Comparison of ENCODE assay signal across 26 cellular contexts in genomic region chr2:171420728-171421563, GRCh38. TPM values are rescaled to one million over a fixed set of nuclear protein-coding genes. Genes with fewer than 3 reads are reported as not detected.
DNase-seq lines count a peak whose midpoint lies in the region; ATAC-seq and TF ChIP-seq lines count a peak whose summit lies in the region.
"Had no signal": no experiment of that assay in that cellular context is flagged by ENCODE, and none has a peak within 500 bp of the region (broad histone marks: within the 10 kb centered on the region; RNA-seq: fewer than 3 reads in every experiment).

No MANE protein-coding gene starts in this region.

- no peaks in the 10 kb centered on the region for H3K4me1 ChIP-seq in SK-N-SH (ENCODE audit: control insufficient read depth in 1 of 2, insufficient read depth in 2 of 2, low read depth in 1 of 2, low read length in 1 of 2)
- H3K4me1 ChIP-seq: gastrocnemius medialis had no signal

- no peaks in the 10 kb centered on the region for H3K27me3 Mint-ChIP-seq in stimulated activated naive CD8-positive, alpha-beta T cell treated with anti-CD3 and anti-CD28 coated beads, Interleukin-15, Interleukin-2, amounts not matched to agents 100 ng/mL and 50 ng/mL, for 24 hours
- H3K27me3 Mint-ChIP-seq in activated naive CD8-positive, alpha-beta T cell treated with anti-CD3 and anti-CD28 coated beads, Interleukin-2, amount 10 ng/mL, durations not matched to agents 7 days and 5 days, result no peaks in the 10 kb centered on the region
- H3K27me3 Mint-ChIP-seq: progenitor cell of endocrine pancreas had no signal

- peaks cover 40% of the 10 kb centered on the region for H3K4me1 Mint-ChIP-seq in stimulated activated naive CD8-positive, alpha-beta T cell treated with anti-CD3 and anti-CD28 coated beads, Interleukin-15, Interleukin-2, amounts not matched to agents 100 ng/mL and 50 ng/mL, for 24 hours (ENCODE audit: low read depth)
- H3K4me1 Mint-ChIP-seq in activated naive CD8-positive, alpha-beta T cell treated with anti-CD3 and anti-CD28 coated beads, Interleukin-2, amount 10 ng/mL, durations not matched to agents 7 days and 5 days, result peaks cover 12% of the 10 kb centered on the region

- H3K4me3 Mint-ChIP-seq in stimulated activated naive CD8-positive, alpha-beta T cell treated with anti-CD3 and anti-CD28 coated beads, Interleukin-15, Interleukin-2, amounts not matched to agents 100 ng/mL and 50 ng/mL, for 24 hours, result no peak overlapping the region
- H3K4me3 Mint-ChIP-seq in activated naive CD8-positive, alpha-beta T cell treated with anti-CD3 and anti-CD28 coated beads, Interleukin-2, amount 10 ng/mL, durations not matched to agents 7 days and 5 days, result peak overlapping the region; percentile 34

- 89% methylated on average over 3 of the region's 3 CpGs for WGBS in SK-N-SH (ENCODE audit: low lambda C conversion rate)

- peaks cover 50% of the 10 kb centered on the region for H3K36me3 Mint-ChIP-seq in stimulated activated naive CD8-positive, alpha-beta T cell treated with anti-CD3 and anti-CD28 coated beads, Interleukin-15, Interleukin-2, amounts not matched to agents 100 ng/mL and 50 ng/mL, for 24 hours (ENCODE audit: low read depth)
- H3K36me3 Mint-ChIP-seq in activated naive CD8-positive, alpha-beta T cell treated with anti-CD3 and anti-CD28 coated beads, Interleukin-2, amount 10 ng/mL, durations not matched to agents 7 days and 5 days, result peaks cover 47% of the 10 kb centered on the region

- CTCF ChIA-PET in SK-N-SH (lab: Yijun Ruan, JAX), result interaction anchor here (1.4 to 3.4 kb wide), 3 partner anchors 444 to 492 kb away, joined by 3 to 9 read pairs (median 5); partner anchors contain the start of gene GORASP2

- peaks cover 16% of the 10 kb centered on the region for H3K9me3 Mint-ChIP-seq in stimulated activated naive CD8-positive, alpha-beta T cell treated with anti-CD3 and anti-CD28 coated beads, Interleukin-15, Interleukin-2, amounts not matched to agents 100 ng/mL and 50 ng/mL, for 24 hours
- peaks cover 17% of the 10 kb centered on the region for H3K9me3 Mint-ChIP-seq in activated naive CD8-positive, alpha-beta T cell treated with anti-CD3 and anti-CD28 coated beads, Interleukin-2, amount 10 ng/mL, durations not matched to agents 7 days and 5 days

- H4K20me1 ChIP-seq in SK-N-SH (ENCODE audit: insufficient read depth), result no peaks in the 10 kb centered on the region

- peaks cover 0 to 13% of the 10 kb centered on the region in 2 experiments for H3K36me3 ChIP-seq in SK-N-SH (replicated peaks in 1 of 2; ENCODE audit: control insufficient read depth in 1 of 2, insufficient read depth in 2 of 2, low read length in 1 of 2)
- H3K36me3 ChIP-seq: gastrocnemius medialis, sigmoid colon, WERI-Rb-1 had no signal

- H3K9ac ChIP-seq in SK-N-SH, result no peak overlapping the region

- ATAC-seq in SK-N-SH treated with all-trans-retinoic acid at 6 μM for 48 hours, result no peak
- no peak for ATAC-seq in stimulated activated naive CD8-positive, alpha-beta T cell treated with anti-CD3 and anti-CD28 coated beads, Interleukin-15, Interleukin-2, amounts not matched to agents 100 U/mL and 50 U/mL, for 24 hours
- ATAC-seq in activated naive CD8-positive, alpha-beta T cell treated with anti-CD3 and anti-CD28 coated beads, Interleukin-2, amount 10 ng/mL, durations not matched to agents 7 days and 5 days (ENCODE audit: low read depth), result peak; percentile 28
- ATAC-seq in HG03108 (IDR thresholded peaks at IDR 0.05; ENCODE audit: unreplicated experiment), result no peak
- ATAC-seq: gastrocnemius medialis, left colon had no signal

- H3K27me3 ChIP-seq in SK-N-SH (ENCODE audit: insufficient read depth), result no peaks in the 10 kb centered on the region
- H3K27me3 ChIP-seq: dorsolateral prefrontal cortex, gastrocnemius medialis, sigmoid colon had no signal

- DNase-seq in SK-N-SH (no peak), GM10266 (ENCODE audit: extremely low spot score) (no peak), retina (no peak)
- DNase-seq in stimulated activated naive CD8-positive, alpha-beta T cell treated with anti-CD3 and anti-CD28 coated beads, Interleukin-15, Interleukin-2, amounts not matched to agents 100 U/mL and 50 U/mL, for 24 hours, result no peak
- no peak for DNase-seq in activated naive CD8-positive, alpha-beta T cell treated with anti-CD3 and anti-CD28 coated beads, Interleukin-2, amount 10 ng/mL, durations not matched to agents 7 days and 5 days
- DNase-seq: 8988T; activated CD4-positive, alpha-beta T cell treated with anti-CD3 and anti-CD28 coated beads, Interleukin-2, amount 50 U/mL, for 48 hours; DND-41; dorsolateral prefrontal cortex; gastrocnemius medialis; hippocampal formation; Karpas-422; left colon; mammary epithelial cell; MV-4-11; NCI-H146; NCI-H2107; NCI-H774; sigmoid colon; stimulated activated CD4-positive, alpha-beta T cell treated with anti-CD3 and anti-CD28 coated beads, Interleukin-4, amount 100 ng/mL, for 24 hours; stimulated activated naive CD4-positive, alpha-beta T cell; WERI-Rb-1 had no signal

- H3K9me3 ChIP-seq in SK-N-SH, result peaks cover 14% of the 10 kb centered on the region; the same call in 1 of the 2 replicates
- H3K9me3 ChIP-seq: gastrocnemius medialis had no signal

- TF ChIP-seq RAD21 in SK-N-SH (IDR thresholded peaks at IDR 0.05; ENCODE audit: low read length), result no peak

- peak overlapping the region; percentile 59 for H3K27ac Mint-ChIP-seq in stimulated activated naive CD8-positive, alpha-beta T cell treated with anti-CD3 and anti-CD28 coated beads, Interleukin-15, Interleukin-2, amounts not matched to agents 100 ng/mL and 50 ng/mL, for 24 hours
- H3K27ac Mint-ChIP-seq in activated naive CD8-positive, alpha-beta T cell treated with anti-CD3 and anti-CD28 coated beads, Interleukin-2, amount 10 ng/mL, durations not matched to agents 7 days and 5 days, result no peak overlapping the region
- H3K27ac Mint-ChIP-seq: progenitor cell of endocrine pancreas had no signal

- no peak for TF ChIP-seq EP300 in SK-N-SH (IDR thresholded peaks at IDR 0.05; ENCODE audit: borderline replicate concordance in 1 of 2, low read depth in 1 of 2, low read length in 1 of 2)

- no peak overlapping the region for H2AFZ ChIP-seq in SK-N-SH (ENCODE audit: low read depth)

- H3K27ac ChIP-seq in SK-N-SH (ENCODE audit: low read depth in 2 of 2, low read length in 1 of 2), result no peak overlapping the region
- H3K27ac ChIP-seq: dorsolateral prefrontal cortex, gastrocnemius medialis, sigmoid colon, WERI-Rb-1 had no signal

- no peak overlapping the region for H3K4me3 ChIP-seq in SK-N-SH (ENCODE audit: low read depth in 2 of 2, low read length in 1 of 2)
- H3K4me3 ChIP-seq: dorsolateral prefrontal cortex, gastrocnemius medialis, sigmoid colon had no signal

- H3F3A ChIP-seq in SK-N-SH (replicated peaks; ENCODE audit: insufficient read depth), result peaks cover under 1% of the 10 kb centered on the region

- TF ChIP-seq CTCF in SK-N-SH (IDR thresholded peaks at IDR 0.05) (no peak), GM10266 (IDR thresholded peaks at IDR 0.05; ENCODE audit: control insufficient read depth, insufficient read depth, low read depth, missing control alignments) (no peak)

- no peaks in the 10 kb centered on the region for H3K9me2 ChIP-seq in SK-N-SH

- peaks cover 8% of the 10 kb centered on the region for H3K79me2 ChIP-seq in SK-N-SH (ENCODE audit: insufficient read depth)

- POLR2A ChIA-PET in SK-N-SH (lab: Yijun Ruan, JAX), result no interaction called here
- POLR2A ChIA-PET in activated naive CD8-positive, alpha-beta T cell treated with anti-CD3 and anti-CD28 coated beads, Interleukin-2, amount 10 ng/mL, durations not matched to agents 7 days and 5 days (lab: Charles Lee), result interaction anchor here (0.8 kb wide), 1 partner anchor 13 kb away, joined by 3 read pairs; the partner anchor contains the start of genes DCAF17 and METTL8

- no peak overlapping the region for H3K4me2 ChIP-seq in SK-N-SH

TF ChIP-seq in SK-N-SH treated with all-trans-retinoic acid at 6 μM for 48 hours, 23 proteins besides CTCF, POLR2A, EP300 and RAD21:
- TF ChIP-seq ISL1 (CRISPR knock-in tag; IDR thresholded peaks at IDR 0.05) (peak; percentile 73), OSR1 (CRISPR knock-in tag; IDR thresholded peaks at IDR 0.05) (no peak), CREB5 (CRISPR knock-in tag; IDR thresholded peaks at IDR 0.05; ENCODE audit: low read depth) (peak; percentile 79)

TF ChIP-seq in SK-N-SH, 30 proteins besides CTCF, POLR2A, EP300 and RAD21:
- no peak for TF ChIP-seq JUND (IDR thresholded peaks at IDR 0.05)
- TF ChIP-seq FOXM1 (IDR thresholded peaks at IDR 0.05; ENCODE audit: low read depth), result no peak
- no peak for TF ChIP-seq FOXJ3 (CRISPR knock-in tag; IDR thresholded peaks at IDR 0.05)
- TF ChIP-seq POLR2AphosphoS5 (IDR thresholded peaks at IDR 0.05; ENCODE audit: low read depth, low read length), result no peak
- no peak for TF ChIP-seq MXI1 (IDR thresholded peaks at IDR 0.05; ENCODE audit: low read depth, low read length)
- TF ChIP-seq GABPA (IDR thresholded peaks at IDR 0.05; ENCODE audit: low read depth), result no peak
- TF ChIP-seq FOSL2 (IDR thresholded peaks at IDR 0.05; ENCODE audit: borderline replicate concordance, low read depth), result no peak
- no peak for TF ChIP-seq USF2 (IDR thresholded peaks at IDR 0.05; ENCODE audit: borderline replicate concordance, low read depth, low read length)
- no peak for TF ChIP-seq NRF1 (IDR thresholded peaks at IDR 0.05; ENCODE audit: low read depth, low read length)
- TF ChIP-seq CHD2 (IDR thresholded peaks at IDR 0.05; ENCODE audit: low read length, partially characterized antibody), result no peak

RNA-seq across cellular contexts. Expression of gene METTL8, which starts 12.8 kb away (rescaled TPM):
- 5.1 and 6.2 TPM in 2 replicates for polyA plus RNA-seq in SK-N-SH (2012; rRNA removed)
- polyA plus RNA-seq in SK-N-SH (2012; cell fraction: cytosol; rRNA removed), result 9.5 and 13.4 TPM in 2 replicates
- 8.5 and 8.8 TPM in 2 replicates for polyA plus RNA-seq in SK-N-SH (2012; cell fraction: nucleus; rRNA removed)
- total RNA-seq in activated naive CD8-positive, alpha-beta T cell treated with anti-CD3 and anti-CD28 coated beads, Interleukin-2, amount 10 ng/mL, durations not matched to agents 7 days and 5 days, result 10 to 100 TPM; 20.9 to 22.9 TPM

RNA-seq across cellular contexts. Expression of gene DCAF17, which starts 13.1 kb away (rescaled TPM):
- polyA plus RNA-seq in SK-N-SH (2012; rRNA removed), result 4.9 and 7.5 TPM in 2 replicates
- 7.3 and 7.5 TPM in 2 replicates for polyA plus RNA-seq in SK-N-SH (2012; cell fraction: cytosol; rRNA removed)
- 7.0 and 14.3 TPM in 2 replicates for polyA plus RNA-seq in SK-N-SH (2012; cell fraction: nucleus; rRNA removed)
- 10 to 100 TPM; 17.5 to 17.7 TPM for total RNA-seq in activated naive CD8-positive, alpha-beta T cell treated with anti-CD3 and anti-CD28 coated beads, Interleukin-2, amount 10 ng/mL, durations not matched to agents 7 days and 5 days
